23 cellular contexts compared by ENCODE assay signal in the genomic region with DNA sequence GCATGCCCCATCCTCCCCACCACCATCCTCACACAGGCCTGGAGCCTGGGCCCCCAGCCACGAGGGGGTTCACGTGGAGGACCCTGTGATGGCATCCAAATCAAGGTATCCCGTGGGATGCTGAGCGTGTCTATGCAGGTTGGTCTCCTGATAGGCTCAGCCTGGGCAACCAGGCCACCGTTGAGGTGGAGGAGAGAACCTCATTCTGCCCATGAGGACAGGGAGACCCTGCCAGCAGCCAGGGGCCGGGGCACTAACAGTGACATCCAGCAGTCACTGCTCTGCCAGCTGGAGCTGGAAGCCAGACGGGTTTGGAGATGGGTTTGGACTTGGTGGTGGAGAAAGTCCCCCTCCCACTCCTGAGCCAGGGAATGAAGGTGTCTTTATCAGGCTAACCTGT.
"Had no signal": no experiment of that assay in that cellular context is flagged by ENCODE, and none has a peak within 500 bp of the region (broad histone marks: within the 10 kb centered on the region; RNA-seq: fewer than 3 reads in every experiment).

No MANE protein-coding gene starts in this region.

- H3K27me3 ChIP-seq: brain microvascular endothelial cell had no signal

- H3K4me1 Mint-ChIP-seq: activated CD4-positive, alpha-beta T cell treated with anti-CD3 and anti-CD28 coated beads for 36 hours; activated CD4-positive, alpha-beta T cell treated with anti-CD3 and anti-CD28 coated beads, Interleukin-2, amount 10 ng/mL, durations not matched to agents 24 days and 14 days; activated naive CD4-positive, alpha-beta T cell treated with anti-CD3 and anti-CD28 coated beads, Interleukin-2, amount 10 ng/mL, durations not matched to agents 7 days and 5 days; activated naive CD8-positive, alpha-beta T cell treated with anti-CD3 and anti-CD28 coated beads, Interleukin-2, amount 10 ng/mL, durations not matched to agents 7 days and 5 days; central memory CD8-positive, alpha-beta T cell; T-helper 17 cell had no signal

- H3K27ac Mint-ChIP-seq: activated CD4-positive, alpha-beta memory T cell treated with anti-CD3 and anti-CD28 coated beads for 36 hours; activated CD4-positive, alpha-beta T cell treated with anti-CD3 and anti-CD28 coated beads for 36 hours; activated CD4-positive, alpha-beta T cell treated with anti-CD3 and anti-CD28 coated beads, Interleukin-2, amount 10 ng/mL, durations not matched to agents 24 days and 14 days; activated CD8-positive, alpha-beta T cell treated with anti-CD3 and anti-CD28 coated beads, Interleukin-2, amount 10 ng/mL, durations not matched to agents 7 days and 5 days; activated naive CD4-positive, alpha-beta T cell treated with anti-CD3 and anti-CD28 coated beads, Interleukin-2, amount 10 ng/mL, durations not matched to agents 7 days and 5 days; activated naive CD4-positive, alpha-beta T cell treated with anti-CD3 and anti-CD28 coated beads, Interleukin-2, amount 50 U/mL, for 72 hours; activated naive CD8-positive, alpha-beta T cell treated with anti-CD3 and anti-CD28 coated beads, Interleukin-2, amount 10 ng/mL, durations not matched to agents 7 days and 5 days; activated T-cell treated with anti-CD3 and anti-CD28 coated beads, Interleukin-2, amount 50 U/mL, for 24 hours; activated T-cell treated with anti-CD3 and anti-CD28 coated beads, Interleukin-2, amount 50 U/mL, for 72 hours; T-helper 17 cell; T-helper 2 cell treated with Interferon-gamma antibody and Interleukin-4, amounts not matched to agents 5 μg/mL and 100 μg/mL, for 36 hours had no signal

- H3K36me3 ChIP-seq: brain microvascular endothelial cell had no signal

- H3K4me3 Mint-ChIP-seq: activated CD4-positive, alpha-beta memory T cell treated with anti-CD3 and anti-CD28 coated beads for 36 hours; activated CD4-positive, alpha-beta T cell treated with anti-CD3 and anti-CD28 coated beads for 36 hours; activated CD4-positive, alpha-beta T cell treated with anti-CD3 and anti-CD28 coated beads, Interleukin-2, amount 10 ng/mL, durations not matched to agents 24 days and 14 days; activated CD8-positive, alpha-beta T cell treated with anti-CD3 and anti-CD28 coated beads, Interleukin-2, amount 10 ng/mL, durations not matched to agents 7 days and 5 days; activated naive CD4-positive, alpha-beta T cell treated with anti-CD3 and anti-CD28 coated beads, Interleukin-2, amount 10 ng/mL, durations not matched to agents 7 days and 5 days; activated naive CD8-positive, alpha-beta T cell treated with anti-CD3 and anti-CD28 coated beads, Interleukin-2, amount 10 ng/mL, durations not matched to agents 7 days and 5 days; activated T-cell treated with anti-CD3 and anti-CD28 coated beads, Interleukin-2, amount 50 U/mL, for 24 hours; activated T-cell treated with anti-CD3 and anti-CD28 coated beads, Interleukin-2, amount 50 U/mL, for 72 hours; central memory CD8-positive, alpha-beta T cell; T-helper 17 cell; T-helper 2 cell treated with Interferon-gamma antibody and Interleukin-4, amounts not matched to agents 5 μg/mL and 100 μg/mL, for 36 hours had no signal

- ATAC-seq: activated CD4-positive, alpha-beta T cell treated with anti-CD3 and anti-CD28 coated beads for 36 hours; activated CD8-positive, alpha-beta T cell treated with anti-CD3 and anti-CD28 coated beads, Interleukin-2, amount 10 ng/mL, durations not matched to agents 7 days and 5 days; activated naive CD4-positive, alpha-beta T cell treated with anti-CD3 and anti-CD28 coated beads, Interleukin-2, amount 50 U/mL, for 72 hours; activated T-cell treated with anti-CD3 and anti-CD28 coated beads, Interleukin-2, amount 50 U/mL, for 72 hours; esophagus mucosa; T-helper 17 cell had no signal

- DNase-seq: activated CD4-positive, alpha-beta memory T cell treated with anti-CD3 and anti-CD28 coated beads for 36 hours; activated CD4-positive, alpha-beta T cell treated with anti-CD3 and anti-CD28 coated beads for 36 hours; activated CD4-positive, alpha-beta T cell treated with anti-CD3 and anti-CD28 coated beads, Interleukin-2, amount 10 ng/mL, durations not matched to agents 24 days and 14 days; activated CD4-positive, CD25-positive, alpha-beta regulatory T cell; activated CD4-positive, CD25-positive, alpha-beta regulatory T cell treated with anti-CD3 and anti-CD28 coated beads, Interleukin-2, amount 50 U/mL, for 72 hours; activated CD8-positive, alpha-beta memory T cell treated with anti-CD3 and anti-CD28 coated beads, Interleukin-2, amount 50 U/mL, for 48 hours; activated CD8-positive, alpha-beta T cell treated with anti-CD3 and anti-CD28 coated beads, Interleukin-2, amount 10 ng/mL, durations not matched to agents 7 days and 5 days; activated gamma-delta T cell; activated naive CD4-positive, alpha-beta T cell; activated naive CD4-positive, alpha-beta T cell treated with anti-CD3 and anti-CD28 coated beads, Interleukin-2, amount 10 ng/mL, durations not matched to agents 7 days and 5 days; activated naive CD8-positive, alpha-beta T cell treated with anti-CD3 and anti-CD28 coated beads, Interleukin-2, amount 10 ng/mL, durations not matched to agents 7 days and 5 days; activated T-cell treated with anti-CD3 and anti-CD28 coated beads for 4 hours; activated T-cell treated with anti-CD3 and anti-CD28 coated beads, Interleukin-2, amount 50 U/mL, for 24 hours; activated T-cell treated with anti-CD3 and anti-CD28 coated beads, Interleukin-2, amount 50 U/mL, for 72 hours; brain microvascular endothelial cell; effector CD8-positive, alpha-beta T cell; foreskin fibroblast; T-helper 1 cell; T-helper 17 cell had no signal

- H3K36me3 Mint-ChIP-seq: activated CD4-positive, alpha-beta memory T cell treated with anti-CD3 and anti-CD28 coated beads for 36 hours; activated naive CD4-positive, alpha-beta T cell treated with anti-CD3 and anti-CD28 coated beads, Interleukin-2, amount 10 ng/mL, durations not matched to agents 7 days and 5 days; activated naive CD4-positive, alpha-beta T cell treated with anti-CD3 and anti-CD28 coated beads, Interleukin-2, amount 50 U/mL, for 72 hours; activated naive CD8-positive, alpha-beta T cell treated with anti-CD3 and anti-CD28 coated beads, Interleukin-2, amount 10 ng/mL, durations not matched to agents 7 days and 5 days had no signal

- H3K9me3 Mint-ChIP-seq: activated CD4-positive, alpha-beta memory T cell treated with anti-CD3 and anti-CD28 coated beads for 36 hours; activated CD4-positive, alpha-beta T cell treated with anti-CD3 and anti-CD28 coated beads, Interleukin-2, amount 10 ng/mL, durations not matched to agents 24 days and 14 days; activated naive CD8-positive, alpha-beta T cell treated with anti-CD3 and anti-CD28 coated beads, Interleukin-2, amount 10 ng/mL, durations not matched to agents 7 days and 5 days; activated T-cell treated with anti-CD3 and anti-CD28 coated beads, Interleukin-2, amount 50 U/mL, for 24 hours; activated T-cell treated with anti-CD3 and anti-CD28 coated beads, Interleukin-2, amount 50 U/mL, for 72 hours; central memory CD8-positive, alpha-beta T cell had no signal

- H3K27ac ChIP-seq: brain microvascular endothelial cell had no signal

- H3K27me3 Mint-ChIP-seq: activated CD4-positive, alpha-beta T cell treated with anti-CD3 and anti-CD28 coated beads, Interleukin-2, amount 10 ng/mL, durations not matched to agents 24 days and 14 days; activated naive CD8-positive, alpha-beta T cell treated with anti-CD3 and anti-CD28 coated beads, Interleukin-2, amount 10 ng/mL, durations not matched to agents 7 days and 5 days had no signal
